In the genomic region with DNA sequence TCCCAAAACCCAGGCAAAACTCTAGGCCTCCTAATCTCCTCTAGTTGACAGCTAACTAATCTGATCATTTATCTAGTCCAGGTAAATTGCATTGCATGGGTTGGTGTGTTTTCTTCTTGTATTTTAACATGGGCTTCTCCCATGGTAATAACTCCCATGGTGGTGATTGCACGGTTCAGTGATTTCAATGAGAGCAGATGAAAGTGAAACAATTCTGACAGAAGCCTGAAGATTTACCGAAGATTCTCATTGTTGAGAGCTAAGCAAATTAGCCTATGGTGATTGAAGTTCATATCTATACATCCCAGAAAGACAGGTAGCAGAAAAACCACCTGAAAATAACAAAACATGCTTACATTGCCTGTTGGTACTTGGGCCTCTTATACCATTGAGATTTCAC, we compare ENCODE assay signal across 19 cellular contexts. TPM values are rescaled to one million over a fixed set of nuclear protein-coding genes. Genes with fewer than 3 reads are reported as not detected.
"Had no signal": no experiment of that assay in that cellular context is flagged by ENCODE, and none has a peak within 500 bp of the region (broad histone marks: within the 10 kb centered on the region; RNA-seq: fewer than 3 reads in every experiment).

No MANE protein-coding gene starts in this region.

- H3K27me3 ChIP-seq: sigmoid colon, upper lobe of right lung had no signal

- H3K27ac ChIP-seq: coronary artery, psoas muscle, sigmoid colon, upper lobe of right lung had no signal

- ATAC-seq: activated T-helper 17 cell treated with anti-CD3 and anti-CD28 coated beads, Interleukin-2, amount 50 U/mL, for 72 hours; left colon; mucosa of descending colon; natural killer cell treated with Interleukin-12 subunit alpha and Interleukin-12 subunit beta and Interleukin-15 and Interleukin-18, amount 100 ng/mL, for 72 hours; psoas muscle; upper lobe of right lung had no signal

- H3K4me3 ChIP-seq: coronary artery, mucosa of descending colon, psoas muscle, sigmoid colon, upper lobe of right lung had no signal

- H3K9me3 ChIP-seq: mucosa of descending colon, psoas muscle, sigmoid colon, upper lobe of right lung had no signal

- H3K36me3 ChIP-seq: sigmoid colon, upper lobe of right lung had no signal

- DNase-seq: activated CD4-positive, alpha-beta T cell treated with anti-CD3 and anti-CD28 coated beads, Interleukin-2, amount 10 ng/mL, durations not matched to agents 24 days and 14 days; activated CD8-positive, alpha-beta memory T cell treated with anti-CD3 and anti-CD28 coated beads for 24 hours; activated naive CD4-positive, alpha-beta T cell treated with anti-CD3 and anti-CD28 coated beads, Interleukin-2, amount 10 ng/mL, durations not matched to agents 7 days and 5 days; activated T-cell treated with anti-CD3 and anti-CD28 coated beads for 4 hours; central memory CD4-positive, alpha-beta T cell; effector CD4-positive, alpha-beta T cell; foreskin melanocyte; head of caudate nucleus; left colon; mucosa of descending colon; nucleus accumbens; psoas muscle; sigmoid colon; stimulated activated naive CD4-positive, alpha-beta T cell treated with Interleukin-2 at 50 U/mL for 16 hours; upper lobe of right lung had no signal

- H3K4me1 ChIP-seq: psoas muscle, sigmoid colon, upper lobe of right lung had no signal

RNA-seq across cellular contexts. Expression of a gene that starts 26.6 kb away (rescaled TPM):
- polyA plus RNA-seq: psoas muscle, sigmoid colon had no signal

RNA-seq across cellular contexts. Expression of a gene that starts 27.2 kb away (rescaled TPM):
- polyA plus RNA-seq: adipose tissue, psoas muscle, sigmoid colon had no signal
